In the genomic region with DNA sequence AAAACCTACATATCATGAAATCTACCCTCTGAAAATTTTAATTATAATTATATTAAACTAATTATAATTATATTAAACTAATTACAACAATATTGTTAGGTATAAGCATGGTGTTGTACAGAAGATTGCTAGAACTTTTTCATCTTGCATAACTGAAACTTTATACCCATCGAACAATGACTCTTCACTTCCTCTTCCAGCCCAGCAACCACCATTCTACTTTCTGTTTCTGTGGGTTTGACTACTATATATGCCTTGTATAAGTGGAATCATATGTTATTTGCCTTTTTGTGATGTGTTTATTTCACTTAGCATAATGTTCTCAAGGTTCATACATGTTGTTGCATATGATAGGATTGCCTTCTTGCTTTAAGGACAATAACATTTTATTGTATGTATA, we compare ENCODE assay signal across 13 cellular contexts.
DNase-seq lines count a peak whose midpoint lies in the region; ATAC-seq and TF ChIP-seq lines count a peak whose summit lies in the region.
"Had no signal": no experiment of that assay in that cellular context is flagged by ENCODE, and none has a peak within 500 bp of the region (broad histone marks: within the 10 kb centered on the region; RNA-seq: fewer than 3 reads in every experiment).

No MANE protein-coding gene starts in this region.

- no peaks in the 10 kb centered on the region for H3K27me3 ChIP-seq in dorsolateral prefrontal cortex
- H3K27me3 ChIP-seq: BLaER1 treated with 17β-estradiol and CSF1 and Interleukin-3, amounts not matched to agents 10 nM and 100 nM; brain microvascular endothelial cell; vagina had no signal

- H3K4me1 Mint-ChIP-seq in naive thymus-derived CD8-positive, alpha-beta T cell: no peaks in the 10 kb centered on the region

- no peak overlapping the region for H3K4me3 ChIP-seq in dorsolateral prefrontal cortex
- H3K4me3 ChIP-seq: BLaER1 treated with 17β-estradiol and CSF1 and Interleukin-3, amounts not matched to agents 10 nM and 100 nM; vagina had no signal

- H3K27me3 Mint-ChIP-seq in naive thymus-derived CD8-positive, alpha-beta T cell: peaks cover 0 to 8% (median 2%) of the 10 kb centered on the region in 5 donors

- H3K9me3 Mint-ChIP-seq in naive thymus-derived CD8-positive, alpha-beta T cell: peaks cover 3 to 21% (median 9%) of the 10 kb centered on the region in 9 donors

- peak; percentile 41 for DNase-seq in SKM-1 (lab: John Stamatoyannopoulos, UW; ENCODE audit: unreplicated experiment)
- DNase-seq in DMS 273 (lab: John Stamatoyannopoulos, UW; ENCODE audit: unreplicated experiment): no peak
- DNase-seq in G401 (ENCODE audit: low spot score): no peak
- DNase-seq in dorsolateral prefrontal cortex: no peak
- DNase-seq in naive thymus-derived CD8-positive, alpha-beta T cell: no peak
- DNase-seq: activated CD8-positive, alpha-beta memory T cell treated with anti-CD3 and anti-CD28 coated beads, Interleukin-2, amount 50 U/mL, for 48 hours; brain microvascular endothelial cell had no signal

- no peak overlapping the region for H3K27ac ChIP-seq in dorsolateral prefrontal cortex
- H3K27ac ChIP-seq: brain microvascular endothelial cell, epithelial cell of prostate, vagina had no signal

- intact Hi-C loops in dorsolateral prefrontal cortex (cut with DNase I): no loop called here

- ATAC-seq in GM18868 (IDR thresholded peaks at IDR 0.05; ENCODE audit: unreplicated experiment) (peak; percentile 97), GM21717 (IDR thresholded peaks at IDR 0.05; ENCODE audit: unreplicated experiment) (peak; percentile 87), HG03159 (IDR thresholded peaks at IDR 0.05; ENCODE audit: unreplicated experiment) (peak; percentile 96)
- no peak for ATAC-seq in naive thymus-derived CD8-positive, alpha-beta T cell

- no peak overlapping the region for H3K27ac Mint-ChIP-seq in naive thymus-derived CD8-positive, alpha-beta T cell

- H3K36me3 Mint-ChIP-seq in naive thymus-derived CD8-positive, alpha-beta T cell: peaks cover 0 to 5% (median 1%) of the 10 kb centered on the region in 3 donors

- in situ Hi-C loops in G401 (cut with HindIII; ENCODE audit: low sequenced_read_pairs): no loop called here

- POLR2A ChIA-PET in naive thymus-derived CD8-positive, alpha-beta T cell (lab: Charles Lee): no interaction called here

- TF ChIP-seq CTCF in dorsolateral prefrontal cortex (IDR thresholded peaks at IDR 0.05 in 54 of 56, conservative IDR thresholded peaks at IDR 0.05 in 2 of 56; ENCODE audit: low read depth in 1 of 56, partially characterized antibody in 56 of 56): no peak

- H3K4me3 Mint-ChIP-seq in naive thymus-derived CD8-positive, alpha-beta T cell: no peak overlapping the region

Comparison
In these comparisons a context has a peak if more than half of its experiments do, and no peak if none do; other contexts are left out.
1. ATAC-seq: peak in GM18868 (single experiment), GM21717 (single experiment) and HG03159 (single experiment); none in naive thymus-derived CD8-positive, alpha-beta T cell (0 of 2).